ENCODE assay signal across 8 cellular contexts in genomic region chr19:15378529-15379082, GRCh38. TPM values are rescaled to one million over a fixed set of nuclear protein-coding genes. Genes with fewer than 3 reads are reported as not detected.
A peak's percentile ranks its signal among the peaks of the same experiment; 100 is the strongest.
DNase-seq lines count a peak whose midpoint lies in the region; ATAC-seq and TF ChIP-seq lines count a peak whose summit lies in the region.

No MANE protein-coding gene starts in this region.

- WGBS in gastroesophageal sphincter (ENCODE audit: low coverage in 1 of 2), 2 donors = 0 to 2% methylated on average over 7 to 8 of the region's 22 CpGs
- under 1% methylated on average over 22 of the region's 22 CpGs for WGBS in urinary bladder

- peak overlapping the region; percentile 91 for H3K27ac Mint-ChIP-seq in activated naive CD4-positive, alpha-beta T cell treated with anti-CD3 and anti-CD28 coated beads for 36 hours

- intact Hi-C loops in activated naive CD4-positive, alpha-beta T cell treated with anti-CD3 and anti-CD28 coated beads for 36 hours (cut with micrococcal nuclease) = loop anchor here (1.0 to 10.0 kb wide), 10 partner anchors 41 to 686 kb away; partner anchors contain the start of genes BRD4, RASAL3 and ZNF333

- H3K36me3 ChIP-seq in gastroesophageal sphincter (peaks cover 0 to 22% of the 10 kb centered on the region in 2 donors), urinary bladder (ENCODE audit: insufficient read depth) (no peaks in the 10 kb centered on the region)

- no peaks in the 10 kb centered on the region for H3K9me3 Mint-ChIP-seq in activated naive CD4-positive, alpha-beta T cell treated with anti-CD3 and anti-CD28 coated beads for 36 hours

- H3K4me3 ChIP-seq in gastroesophageal sphincter (peak overlapping the region; percentile 97 to 99), urinary bladder (ENCODE audit: low read depth, low read length) (peak overlapping the region; percentile 91)

- no peak for TF ChIP-seq POLR2A in gastroesophageal sphincter (IDR thresholded peaks at IDR 0.05)

- DNase-seq in HCEC 1CT (peak; percentile 47), omental fat pad (ENCODE audit: low spot score) (no peak)
- peak; percentile 66 for DNase-seq in activated naive CD4-positive, alpha-beta T cell treated with anti-CD3 and anti-CD28 coated beads for 36 hours

- H3K27me3 Mint-ChIP-seq in activated naive CD4-positive, alpha-beta T cell treated with anti-CD3 and anti-CD28 coated beads for 36 hours (ENCODE audit: low read depth) = no peaks in the 10 kb centered on the region

- peak overlapping the region; percentile 93 for H3K4me3 Mint-ChIP-seq in activated naive CD4-positive, alpha-beta T cell treated with anti-CD3 and anti-CD28 coated beads for 36 hours

- TF ChIP-seq CTCF in C4-2B (conservative IDR thresholded peaks at IDR 0.05) = no peak
- TF ChIP-seq CTCF in gastroesophageal sphincter (IDR thresholded peaks at IDR 0.05) = no peak
- TF ChIP-seq CTCF in omental fat pad (IDR thresholded peaks at IDR 0.05) = no peak

- TF ChIP-seq EP300 in gastroesophageal sphincter (IDR thresholded peaks at IDR 0.05) = no peak

- H3K36me3 Mint-ChIP-seq in activated naive CD4-positive, alpha-beta T cell treated with anti-CD3 and anti-CD28 coated beads for 36 hours (ENCODE audit: low read depth) = peaks cover 10% of the 10 kb centered on the region

- H3K4me1 ChIP-seq in gastroesophageal sphincter = peaks cover 0 to 62% (median 44%) of the 10 kb centered on the region in 3 donors
- peaks cover 1% of the 10 kb centered on the region for H3K4me1 ChIP-seq in urinary bladder (ENCODE audit: insufficient read depth)

- CTCF ChIA-PET in activated naive CD4-positive, alpha-beta T cell treated with anti-CD3 and anti-CD28 coated beads for 36 hours (lab: Charles Lee) = interaction anchor here (0.8 to 3.8 kb wide), 5 partner anchors 13 to 177 kb away, joined by 3 to 21 read pairs (median 6); partner anchors contain the start of gene AKAP8L

- H3K9me3 ChIP-seq in gastroesophageal sphincter = no peaks in the 10 kb centered on the region

- H3K27ac ChIP-seq in C4-2B (peak overlapping the region; percentile 99), gastroesophageal sphincter (peak overlapping the region; percentile 91 to 99 (median 98)), urinary bladder (ENCODE audit: low read depth) (peak overlapping the region; percentile 99)

- H3K4me1 Mint-ChIP-seq in activated naive CD4-positive, alpha-beta T cell treated with anti-CD3 and anti-CD28 coated beads for 36 hours (ENCODE audit: low read depth) = peaks cover 49% of the 10 kb centered on the region

- H3K27me3 ChIP-seq in gastroesophageal sphincter = no peaks in the 10 kb centered on the region

- ATAC-seq in gastroesophageal sphincter (no peak), omental fat pad (ENCODE audit: low FRiP score) (peak; percentile 1), GM18519 (IDR thresholded peaks at IDR 0.05; ENCODE audit: low FRiP score, unreplicated experiment) (no peak)

TF ChIP-seq in PFSK-1, 5 proteins besides CTCF, POLR2A, EP300 and RAD21:
- TF ChIP-seq POLR2AphosphoS5 (IDR thresholded peaks at IDR 0.05; ENCODE audit: low read depth, low read length) (no peak), REST (IDR thresholded peaks at IDR 0.05; ENCODE audit: insufficient read depth in 1 of 2, low read depth in 2 of 2, low read length in 2 of 2) (no peak), FOXP2 (optimal IDR thresholded peaks at IDR 0.05; ENCODE audit: borderline replicate concordance, extremely low read depth, extremely low read length, insufficient read depth) (no peak), TAF1 (IDR thresholded peaks at IDR 0.05; ENCODE audit: borderline replicate concordance, insufficient read depth, low read length) (no peak), SIN3A (IDR thresholded peaks at IDR 0.05; ENCODE audit: borderline replicate concordance, insufficient read depth, low read length) (peak; percentile 65; the same call in 1 of the 2 replicates)

RNA-seq across cellular contexts. Expression of gene AKAP8, which starts 1.0 kb away (rescaled TPM):
- 53.6 TPM for polyA plus RNA-seq in PFSK-1 (2012; ENCODE audit: insufficient read length, low read depth)
- total RNA-seq in activated naive CD4-positive, alpha-beta T cell treated with anti-CD3 and anti-CD28 coated beads for 36 hours = 10 to 100 TPM; 27.1 to 30.3 TPM
- 10 to 100 TPM; 21.4 to 34.2 (median 28.0) TPM for total RNA-seq in gastroesophageal sphincter
- 10 to 100 TPM; 17.5 to 45.6 (median 22.8) TPM for total RNA-seq in omental fat pad
- total RNA-seq in urinary bladder = 13.4 TPM
- 24.2 TPM for polyA plus RNA-seq in urinary bladder

RNA-seq across cellular contexts. Expression of gene AKAP8L, which starts 40.2 kb away (rescaled TPM):
- 110 TPM for polyA plus RNA-seq in PFSK-1 (2012; ENCODE audit: insufficient read length, low read depth)
- total RNA-seq in activated naive CD4-positive, alpha-beta T cell treated with anti-CD3 and anti-CD28 coated beads for 36 hours = 100 to 1,000 TPM; 127 to 140 TPM
- total RNA-seq in gastroesophageal sphincter (100 to 1,000 TPM in 1 of 4 donors, 10 to 100 TPM in 3; 61.3 to 102 (median 70.1) TPM), omental fat pad (100 to 1,000 TPM in 1 of 4 donors, 10 to 100 TPM in 3; 52.2 to 141 (median 79.5) TPM), urinary bladder (57.3 TPM)
- 57.3 TPM for polyA plus RNA-seq in urinary bladder

RNA-seq across cellular contexts. Expression of gene BRD4, which starts 46.3 kb away (rescaled TPM):
- polyA plus RNA-seq in PFSK-1 (2012; ENCODE audit: insufficient read length, low read depth) = 89.5 TPM
- 100 to 1,000 TPM; 109 to 111 TPM for total RNA-seq in activated naive CD4-positive, alpha-beta T cell treated with anti-CD3 and anti-CD28 coated beads for 36 hours
- total RNA-seq in gastroesophageal sphincter (10 to 100 TPM; 29.6 to 49.3 (median 34.4) TPM), omental fat pad (10 to 100 TPM; 22.6 to 49.1 (median 30.1) TPM), urinary bladder (16.4 TPM)
- polyA plus RNA-seq in urinary bladder = 28.0 TPM
